19 cellular contexts compared by ENCODE assay signal in the genomic region with DNA sequence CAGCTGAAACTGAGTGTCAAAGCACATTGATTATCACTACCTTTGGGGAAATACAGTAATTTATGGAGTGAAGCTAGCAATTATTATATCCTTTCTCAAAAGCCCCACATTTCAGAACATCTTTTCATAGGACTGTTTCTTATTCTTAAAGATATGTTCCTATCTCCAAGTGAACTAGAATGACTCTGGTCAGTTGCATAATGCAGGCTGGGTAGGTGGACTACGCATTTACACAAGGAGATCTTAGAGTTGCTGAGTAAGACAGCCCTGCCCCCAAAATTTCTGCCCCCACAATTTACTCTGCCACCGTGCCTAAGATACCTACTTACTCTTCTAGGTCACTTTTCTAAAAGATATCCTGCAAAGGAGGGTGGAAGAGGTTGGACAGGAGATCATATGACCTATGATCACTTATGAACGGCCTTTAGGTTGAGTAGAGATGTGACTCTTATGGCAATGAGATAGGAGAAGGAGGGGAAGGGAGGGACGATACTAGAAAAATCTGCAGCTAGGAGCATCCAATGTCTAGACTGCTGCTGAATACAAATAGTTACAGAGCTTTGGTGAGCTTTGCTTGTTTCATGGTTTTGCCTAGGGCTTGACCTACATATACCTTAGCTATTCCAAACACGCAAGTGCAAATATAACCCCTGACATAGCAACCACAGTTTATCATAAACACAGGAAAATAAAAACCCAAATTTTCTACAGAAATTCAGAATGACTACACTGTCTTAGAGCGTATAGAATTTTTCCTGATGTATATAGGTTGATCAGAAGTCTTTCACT.
"Had no signal": no experiment of that assay in that cellular context is flagged by ENCODE, and none has a peak within 500 bp of the region (broad histone marks: within the 10 kb centered on the region; RNA-seq: fewer than 3 reads in every experiment).

No MANE protein-coding gene starts in this region.

- H3K4me1 ChIP-seq: spleen had no signal

- ATAC-seq: esophagus mucosa; left colon; left ventricle myocardium superior; mucosa of descending colon; naive thymus-derived CD8-positive, alpha-beta T cell; psoas muscle; sciatic nerve; stimulated activated memory B cell treated with anti-CD40 and anti-IgM and Interleukin-4, amounts not matched to agents 10 μg/mL and 1 μg/mL and 100 μg/mL, for 72 hours had no signal

- H3K9me3 ChIP-seq: mucosa of descending colon, neutrophil, psoas muscle, spleen, tibial nerve had no signal

- FAIRE-seq: endometrium had no signal

- DNase-seq: effector memory CD4-positive, alpha-beta T cell; foreskin fibroblast; immature natural killer cell; left colon; left ventricle myocardium superior; mucosa of descending colon; naive thymus-derived CD8-positive, alpha-beta T cell; psoas muscle; retina; spleen; stimulated activated CD4-positive, alpha-beta T cell treated with anti-CD3 and anti-CD28 coated beads, Interleukin-15, amount 100 ng/mL, for 24 hours; stimulated activated CD4-positive, alpha-beta T cell treated with anti-CD3 and anti-CD28 coated beads, Interleukin-1b, Interleukin-23, amount 100 ng/mL, for 48 hours; stimulated activated CD4-positive, alpha-beta T cell treated with anti-CD3 and anti-CD28 coated beads, Interleukin-4, amount 100 ng/mL, for 24 hours had no signal

- H3K27ac ChIP-seq: neutrophil, psoas muscle, spleen, tibial nerve had no signal

- H3K27me3 ChIP-seq: neutrophil, spleen, tibial nerve had no signal

- H3K36me3 ChIP-seq: neutrophil, spleen, tibial nerve had no signal

- H3K4me3 ChIP-seq: mucosa of descending colon, psoas muscle, spleen, tibial nerve had no signal
